In the genomic region with DNA sequence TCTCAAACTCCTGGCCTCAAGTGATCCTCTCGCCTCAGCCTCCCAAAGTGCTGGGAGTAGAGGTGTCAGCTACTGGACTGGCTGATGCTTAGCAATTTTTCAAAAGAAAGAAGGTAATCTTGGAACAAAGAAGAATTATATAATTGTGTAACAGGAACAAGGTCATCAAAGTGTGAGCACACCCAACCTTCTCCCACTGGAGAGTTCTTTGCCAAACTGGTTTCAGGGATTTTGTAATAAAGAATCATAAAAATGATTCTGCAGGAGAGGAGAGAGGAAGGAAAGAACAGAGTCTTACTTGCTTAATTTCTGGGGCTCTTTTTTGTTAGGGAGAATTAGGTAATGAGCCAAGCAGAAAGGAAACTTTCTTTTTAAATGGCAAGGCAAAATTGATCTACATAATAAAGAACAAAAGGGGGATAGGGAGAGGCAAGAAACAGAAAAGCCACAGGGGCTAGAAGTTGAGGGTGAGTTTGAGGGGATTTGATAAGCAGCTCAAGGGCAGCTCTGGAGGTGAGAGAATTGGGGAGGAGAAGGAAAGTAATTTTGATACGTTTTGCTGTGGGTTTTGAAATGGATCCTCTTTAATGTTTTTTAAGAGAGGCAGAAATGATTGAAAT, we compare ENCODE assay signal across 1 cellular context.
TF ChIP-seq lines count a peak whose summit lies in the region.

No MANE protein-coding gene starts in this region.

TF ChIP-seq in WTC11, 78 proteins besides CTCF, POLR2A, EP300 and RAD21 (continued from another document):
- TF ChIP-seq, protein P1, sequence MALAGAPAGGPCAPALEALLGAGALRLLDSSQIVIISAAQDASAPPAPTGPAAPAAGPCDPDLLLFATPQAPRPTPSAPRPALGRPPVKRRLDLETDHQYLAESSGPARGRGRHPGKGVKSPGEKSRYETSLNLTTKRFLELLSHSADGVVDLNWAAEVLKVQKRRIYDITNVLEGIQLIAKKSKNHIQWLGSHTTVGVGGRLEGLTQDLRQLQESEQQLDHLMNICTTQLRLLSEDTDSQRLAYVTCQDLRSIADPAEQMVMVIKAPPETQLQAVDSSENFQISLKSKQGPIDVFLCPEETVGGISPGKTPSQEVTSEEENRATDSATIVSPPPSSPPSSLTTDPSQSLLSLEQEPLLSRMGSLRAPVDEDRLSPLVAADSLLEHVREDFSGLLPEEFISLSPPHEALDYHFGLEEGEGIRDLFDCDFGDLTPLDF (CRISPR knock-in tag; IDR thresholded peaks at IDR 0.05): no peak
- TF ChIP-seq CBFB (CRISPR knock-in tag; IDR thresholded peaks at IDR 0.05; ENCODE audit: low read depth) (no peak), KAT7 (CRISPR knock-in tag; IDR thresholded peaks at IDR 0.05; ENCODE audit: borderline replicate concordance) (no peak), ZNF416 (CRISPR knock-in tag; IDR thresholded peaks at IDR 0.05) (no peak), JUN (CRISPR knock-in tag; IDR thresholded peaks at IDR 0.05) (no peak), FOXP1 (CRISPR knock-in tag; IDR thresholded peaks at IDR 0.05; ENCODE audit: borderline replicate concordance) (no peak), RORB (CRISPR knock-in tag; IDR thresholded peaks at IDR 0.05) (no peak), ZNF263 (CRISPR knock-in tag; IDR thresholded peaks at IDR 0.05; ENCODE audit: low read depth) (no peak), EMX1 (CRISPR knock-in tag; IDR thresholded peaks at IDR 0.05) (no peak), SOX15 (CRISPR knock-in tag; IDR thresholded peaks at IDR 0.05) (no peak), HMGA2 (CRISPR knock-in tag; IDR thresholded peaks at IDR 0.05) (no peak), ESRRA (CRISPR knock-in tag; IDR thresholded peaks at IDR 0.05; ENCODE audit: borderline replicate concordance) (no peak)
- TF ChIP-seq, protein P2, sequence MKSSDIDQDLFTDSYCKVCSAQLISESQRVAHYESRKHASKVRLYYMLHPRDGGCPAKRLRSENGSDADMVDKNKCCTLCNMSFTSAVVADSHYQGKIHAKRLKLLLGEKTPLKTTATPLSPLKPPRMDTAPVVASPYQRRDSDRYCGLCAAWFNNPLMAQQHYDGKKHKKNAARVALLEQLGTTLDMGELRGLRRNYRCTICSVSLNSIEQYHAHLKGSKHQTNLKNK (CRISPR knock-in tag; IDR thresholded peaks at IDR 0.05): no peak
- TF ChIP-seq, protein P3, sequence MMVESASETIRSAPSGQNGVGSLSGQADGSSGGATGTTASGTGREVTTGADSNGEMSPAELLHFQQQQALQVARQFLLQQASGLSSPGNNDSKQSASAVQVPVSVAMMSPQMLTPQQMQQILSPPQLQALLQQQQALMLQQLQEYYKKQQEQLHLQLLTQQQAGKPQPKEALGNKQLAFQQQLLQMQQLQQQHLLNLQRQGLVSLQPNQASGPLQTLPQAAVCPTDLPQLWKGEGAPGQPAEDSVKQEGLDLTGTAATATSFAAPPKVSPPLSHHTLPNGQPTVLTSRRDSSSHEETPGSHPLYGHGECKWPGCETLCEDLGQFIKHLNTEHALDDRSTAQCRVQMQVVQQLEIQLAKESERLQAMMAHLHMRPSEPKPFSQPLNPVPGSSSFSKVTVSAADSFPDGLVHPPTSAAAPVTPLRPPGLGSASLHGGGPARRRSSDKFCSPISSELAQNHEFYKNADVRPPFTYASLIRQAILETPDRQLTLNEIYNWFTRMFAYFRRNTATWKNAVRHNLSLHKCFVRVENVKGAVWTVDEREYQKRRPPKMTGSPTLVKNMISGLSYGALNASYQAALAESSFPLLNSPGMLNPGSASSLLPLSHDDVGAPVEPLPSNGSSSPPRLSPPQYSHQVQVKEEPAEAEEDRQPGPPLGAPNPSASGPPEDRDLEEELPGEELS (CRISPR knock-in tag; IDR thresholded peaks at IDR 0.05): no peak
- TF ChIP-seq, protein P4, sequence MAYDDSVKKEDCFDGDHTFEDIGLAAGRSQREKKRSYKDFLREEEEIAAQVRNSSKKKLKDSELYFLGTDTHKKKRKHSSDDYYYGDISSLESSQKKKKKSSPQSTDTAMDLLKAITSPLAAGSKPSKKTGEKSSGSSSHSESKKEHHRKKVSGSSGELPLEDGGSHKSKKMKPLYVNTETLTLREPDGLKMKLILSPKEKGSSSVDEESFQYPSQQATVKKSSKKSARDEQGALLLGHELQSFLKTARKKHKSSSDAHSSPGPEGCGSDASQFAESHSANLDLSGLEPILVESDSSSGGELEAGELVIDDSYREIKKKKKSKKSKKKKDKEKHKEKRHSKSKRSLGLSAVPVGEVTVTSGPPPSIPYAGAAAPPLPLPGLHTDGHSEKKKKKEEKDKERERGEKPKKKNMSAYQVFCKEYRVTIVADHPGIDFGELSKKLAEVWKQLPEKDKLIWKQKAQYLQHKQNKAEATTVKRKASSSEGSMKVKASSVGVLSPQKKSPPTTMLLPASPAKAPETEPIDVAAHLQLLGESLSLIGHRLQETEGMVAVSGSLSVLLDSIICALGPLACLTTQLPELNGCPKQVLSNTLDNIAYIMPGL (CRISPR knock-in tag; IDR thresholded peaks at IDR 0.05): no peak
- TF ChIP-seq, protein P5, sequence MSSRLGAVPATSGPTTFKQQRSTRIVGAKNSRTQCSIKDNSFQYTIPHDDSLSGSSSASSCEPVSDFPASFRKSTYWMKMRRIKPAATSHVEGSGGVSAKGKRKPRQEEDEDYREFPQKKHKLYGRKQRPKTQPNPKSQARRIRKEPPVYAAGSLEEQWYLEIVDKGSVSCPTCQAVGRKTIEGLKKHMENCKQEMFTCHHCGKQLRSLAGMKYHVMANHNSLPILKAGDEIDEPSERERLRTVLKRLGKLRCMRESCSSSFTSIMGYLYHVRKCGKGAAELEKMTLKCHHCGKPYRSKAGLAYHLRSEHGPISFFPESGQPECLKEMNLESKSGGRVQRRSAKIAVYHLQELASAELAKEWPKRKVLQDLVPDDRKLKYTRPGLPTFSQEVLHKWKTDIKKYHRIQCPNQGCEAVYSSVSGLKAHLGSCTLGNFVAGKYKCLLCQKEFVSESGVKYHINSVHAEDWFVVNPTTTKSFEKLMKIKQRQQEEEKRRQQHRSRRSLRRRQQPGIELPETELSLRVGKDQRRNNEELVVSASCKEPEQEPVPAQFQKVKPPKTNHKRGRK (CRISPR knock-in tag; IDR thresholded peaks at IDR 0.05; ENCODE audit: borderline replicate concordance): no peak
